Comparison of ENCODE assay signal across 21 cellular contexts in genomic region chr17:36494674-36495073, GRCh38.
"Had no signal": no experiment of that assay in that cellular context is flagged by ENCODE, and none has a peak within 500 bp of the region (broad histone marks: within the 10 kb centered on the region; RNA-seq: fewer than 3 reads in every experiment).

No MANE protein-coding gene starts in this region.

- H3K9me3 ChIP-seq: body of pancreas, left ventricle myocardium inferior, neutrophil, ovary, prostate gland, suprapubic skin, transverse colon had no signal

- H3K4me3 ChIP-seq: body of pancreas, cardiac muscle cell, hepatocyte, left ventricle myocardium inferior, ovary, prostate gland, suprapubic skin, transverse colon had no signal

- H3K9me3 Mint-ChIP-seq: activated naive CD4-positive, alpha-beta T cell treated with anti-CD3 and anti-CD28 coated beads, Interleukin-2, amount 10 ng/mL, durations not matched to agents 7 days and 5 days; activated T-cell treated with anti-CD3 and anti-CD28 coated beads, Interleukin-2, amount 50 U/mL, for 4 hours; immature natural killer cell; naive thymus-derived CD8-positive, alpha-beta T cell; stimulated activated naive CD8-positive, alpha-beta T cell treated with anti-CD3 and anti-CD28 coated beads, Interleukin-15, Interleukin-2, amounts not matched to agents 100 ng/mL and 50 ng/mL, for 24 hours had no signal

- H3K36me3 ChIP-seq: ovary had no signal

- H3K27me3 Mint-ChIP-seq: activated naive CD4-positive, alpha-beta T cell treated with anti-CD3 and anti-CD28 coated beads, Interleukin-2, amount 10 ng/mL, durations not matched to agents 7 days and 5 days; naive thymus-derived CD8-positive, alpha-beta T cell; stimulated activated naive CD8-positive, alpha-beta T cell treated with anti-CD3 and anti-CD28 coated beads, Interleukin-15, Interleukin-2, amounts not matched to agents 100 ng/mL and 50 ng/mL, for 24 hours had no signal

- ATAC-seq: activated T-cell treated with anti-CD3 and anti-CD28 coated beads, Interleukin-2, amount 50 U/mL, for 4 hours; body of pancreas; naive thymus-derived CD8-positive, alpha-beta T cell had no signal

- DNase-seq: activated naive CD4-positive, alpha-beta T cell treated with anti-CD3 and anti-CD28 coated beads, Interleukin-2, amount 10 ng/mL, durations not matched to agents 7 days and 5 days; activated T-cell treated with anti-CD3 and anti-CD28 coated beads, Interleukin-2, amount 50 U/mL, for 4 hours; anterior cingulate cortex; body of pancreas; effector CD4-positive, alpha-beta T cell; foreskin melanocyte; glutamatergic neuron; immature natural killer cell; left ventricle myocardium inferior; naive thymus-derived CD8-positive, alpha-beta T cell; ovary; stimulated activated CD4-positive, alpha-beta T cell treated with anti-CD3 and anti-CD28 coated beads, Interleukin-4, amount 100 ng/mL, for 24 hours; SW 1271; T-helper 2 cell; transverse colon had no signal

- H3K27ac Mint-ChIP-seq: activated naive CD4-positive, alpha-beta T cell treated with anti-CD3 and anti-CD28 coated beads, Interleukin-2, amount 10 ng/mL, durations not matched to agents 7 days and 5 days had no signal

- H3K4me3 Mint-ChIP-seq: activated naive CD4-positive, alpha-beta T cell treated with anti-CD3 and anti-CD28 coated beads, Interleukin-2, amount 10 ng/mL, durations not matched to agents 7 days and 5 days; activated T-cell treated with anti-CD3 and anti-CD28 coated beads, Interleukin-2, amount 50 U/mL, for 4 hours; immature natural killer cell; naive thymus-derived CD8-positive, alpha-beta T cell; stimulated activated naive CD8-positive, alpha-beta T cell treated with anti-CD3 and anti-CD28 coated beads, Interleukin-15, Interleukin-2, amounts not matched to agents 100 ng/mL and 50 ng/mL, for 24 hours had no signal

- H3K27ac ChIP-seq: body of pancreas, cardiac muscle cell, hepatocyte, left ventricle myocardium inferior, neutrophil, ovary, prostate gland, suprapubic skin, transverse colon had no signal
